Comparison of ENCODE assay signal across 1 cellular context in the genomic region with DNA sequence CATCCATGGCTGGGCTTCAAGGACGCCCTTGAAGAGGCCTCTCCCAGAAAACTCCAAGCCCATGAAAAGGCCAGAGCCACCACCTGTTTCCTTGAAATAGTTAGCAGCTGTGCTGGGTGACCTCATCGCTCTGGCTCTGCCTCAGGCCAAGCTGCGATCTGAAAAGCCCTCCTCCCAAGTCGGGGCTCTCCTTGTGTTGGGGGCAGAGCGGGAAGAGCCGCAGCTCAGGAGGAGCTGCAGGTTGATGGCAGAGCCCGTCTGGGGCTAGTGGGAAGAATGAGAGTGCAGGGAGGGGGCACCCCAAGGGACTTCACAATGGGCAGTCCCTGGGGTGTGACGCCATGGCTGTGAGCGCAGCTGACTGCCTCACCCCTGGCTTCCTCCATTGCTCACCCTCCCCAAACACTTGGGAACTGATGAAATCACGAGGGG.
A peak's percentile ranks its signal among the peaks of the same experiment; 100 is the strongest.
TF ChIP-seq lines count a peak whose summit lies in the region.

No MANE protein-coding gene starts in this region.

TF ChIP-seq in H1, 55 proteins besides CTCF, POLR2A, EP300 and RAD21:
- TF ChIP-seq, protein P1, sequence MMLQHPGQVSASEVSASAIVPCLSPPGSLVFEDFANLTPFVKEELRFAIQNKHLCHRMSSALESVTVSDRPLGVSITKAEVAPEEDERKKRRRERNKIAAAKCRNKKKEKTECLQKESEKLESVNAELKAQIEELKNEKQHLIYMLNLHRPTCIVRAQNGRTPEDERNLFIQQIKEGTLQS (IDR thresholded peaks at IDR 0.05; ENCODE audit: insufficient read depth, low read depth, low read length), result 0 out of 2 replicates have a peak, but pooled peaks have one; percentile 12
- TF ChIP-seq SIX5 (IDR thresholded peaks at IDR 0.05; ENCODE audit: low read depth, low read length) (no peak), E2F6 (IDR thresholded peaks at IDR 0.05) (peak; percentile 26; the same call in 1 of the 2 replicates), POU5F1 (IDR thresholded peaks at IDR 0.05; ENCODE audit: low read depth, low read length) (no peak)
TF ChIP-seq in H1: peak in this region for 2.
